ENCODE assay signal across 8 cellular contexts in genomic region chr15:89089316-89090230, GRCh38. TPM values are rescaled to one million over a fixed set of nuclear protein-coding genes. Genes with fewer than 3 reads are reported as not detected.
DNase-seq lines count a peak whose midpoint lies in the region; ATAC-seq and TF ChIP-seq lines count a peak whose summit lies in the region.

No MANE protein-coding gene starts in this region.

- peaks cover 41% of the 10 kb centered on the region for H3K4me1 ChIP-seq in CD4-positive, CD25-positive, alpha-beta regulatory T cell (ENCODE audit: control insufficient read depth, insufficient read depth, low read length, poor library complexity, severe bottlenecking)
- H3K4me1 ChIP-seq in MM.1S (ENCODE audit: low read length) = peaks cover 22% of the 10 kb centered on the region
- H3K4me1 ChIP-seq in naive thymus-derived CD4-positive, alpha-beta T cell (ENCODE audit: control insufficient read depth in 2 of 2, insufficient read depth in 2 of 2, low read length in 2 of 2) = peaks cover 26 to 29% of the 10 kb centered on the region in 2 donors

- no peaks in the 10 kb centered on the region for H3K9me3 ChIP-seq in CD4-positive, CD25-positive, alpha-beta regulatory T cell (ENCODE audit: control insufficient read depth in 2 of 2, low read length in 2 of 2)
- no peaks in the 10 kb centered on the region for H3K9me3 ChIP-seq in MM.1S (replicated peaks; ENCODE audit: insufficient read depth, low read length)
- H3K9me3 ChIP-seq in naive thymus-derived CD4-positive, alpha-beta T cell (ENCODE audit: control insufficient read depth in 2 of 3, low read length in 3 of 3) = no peaks in the 10 kb centered on the region

- no peak overlapping the region for H3K4me3 Mint-ChIP-seq in CD4-positive, CD25-positive, alpha-beta regulatory T cell
- no peak overlapping the region for H3K4me3 Mint-ChIP-seq in naive thymus-derived CD4-positive, alpha-beta T cell

- peak overlapping the region; percentile 85 for H3K4me3 ChIP-seq in CD4-positive, CD25-positive, alpha-beta regulatory T cell (ENCODE audit: low read depth, low read length)
- H3K4me3 ChIP-seq in MM.1S (ENCODE audit: low read length) = peak overlapping the region; percentile 94
- H3K4me3 ChIP-seq in naive thymus-derived CD4-positive, alpha-beta T cell (ENCODE audit: low read length) = peak overlapping the region; percentile 78

- intact Hi-C loops in naive thymus-derived CD4-positive, alpha-beta T cell (cut with micrococcal nuclease) = loop anchor here (1.0 to 10.0 kb wide), 9 partner anchors 32 to 622 kb away; partner anchors contain the start of genes AEN (in 2 of the 2), HAPLN3 (in 1 of the 2), MRPL46 (in 1 of the 2) and MRPS11 (in 1 of the 2)

- H3K27ac ChIP-seq in CD4-positive, CD25-positive, alpha-beta regulatory T cell (ENCODE audit: insufficient read depth, low read length, poor library complexity, severe bottlenecking) = peak overlapping the region; percentile 81
- peak overlapping the region; percentile 5; the same call in 1 of the 2 replicates for H3K27ac ChIP-seq in MM.1S (ENCODE audit: low read length)
- peak overlapping the region; percentile 81 for H3K27ac ChIP-seq in naive thymus-derived CD4-positive, alpha-beta T cell (ENCODE audit: low read depth, low read length)

- CTCF ChIA-PET in naive thymus-derived CD4-positive, alpha-beta T cell (lab: Charles Lee) = interaction anchor here (0.8 to 2.0 kb wide), 7 partner anchors 32 to 194 kb away, joined by 3 to 8 read pairs (median 4); partner anchors contain the start of gene HAPLN3

- H3K36me3 Mint-ChIP-seq in CD4-positive, CD25-positive, alpha-beta regulatory T cell = peaks cover 11% of the 10 kb centered on the region
- H3K36me3 Mint-ChIP-seq in naive thymus-derived CD4-positive, alpha-beta T cell = peaks cover 5 to 15% (median 8%) of the 10 kb centered on the region in 5 donors

- peak in 1 of 3 donors; percentile 15 for DNase-seq in CD4-positive, CD25-positive, alpha-beta regulatory T cell
- no peak for DNase-seq in MM.1S
- DNase-seq in cerebellar cortex (ENCODE audit: low spot score) = peak; percentile 87
- DNase-seq in naive thymus-derived CD4-positive, alpha-beta T cell = no peak
- DNase-seq in epidermal melanocyte (ENCODE audit: insufficient read length, low spot score) = no peak
- no peak for DNase-seq in amygdala (lab: John Stamatoyannopoulos, UW)
- no peak for DNase-seq in middle frontal gyrus (ENCODE audit: extremely low spot score, low spot score)
- no peak for DNase-seq in AG08395 (ENCODE audit: low spot score)

- H3K9me3 Mint-ChIP-seq in CD4-positive, CD25-positive, alpha-beta regulatory T cell = no peaks in the 10 kb centered on the region
- H3K9me3 Mint-ChIP-seq in naive thymus-derived CD4-positive, alpha-beta T cell = no peaks in the 10 kb centered on the region

- peak overlapping the region; percentile 86 for H3K4me2 ChIP-seq in MM.1S (ENCODE audit: low read depth, low read length)

- H3K27me3 Mint-ChIP-seq in CD4-positive, CD25-positive, alpha-beta regulatory T cell = no peaks in the 10 kb centered on the region
- no peaks in the 10 kb centered on the region for H3K27me3 Mint-ChIP-seq in naive thymus-derived CD4-positive, alpha-beta T cell

- TF ChIP-seq CTCF in MM.1S (IDR thresholded peaks at IDR 0.05; ENCODE audit: low read length) = no peak

- no peaks in the 10 kb centered on the region for H3K27me3 ChIP-seq in CD4-positive, CD25-positive, alpha-beta regulatory T cell (ENCODE audit: control insufficient read depth, insufficient read depth, low read length)
- H3K27me3 ChIP-seq in MM.1S (replicated peaks; ENCODE audit: insufficient read depth, low read length) = no peaks in the 10 kb centered on the region
- no peaks in the 10 kb centered on the region for H3K27me3 ChIP-seq in naive thymus-derived CD4-positive, alpha-beta T cell (ENCODE audit: control insufficient read depth in 2 of 2, insufficient read depth in 2 of 2, low read length in 2 of 2)

- H4K20me1 ChIP-seq in MM.1S (ENCODE audit: insufficient read depth, low read length) = no peaks in the 10 kb centered on the region

- H3K9ac ChIP-seq in MM.1S (ENCODE audit: low read length) = peak overlapping the region; percentile 93; the same call in 1 of the 2 replicates

- POLR2A ChIA-PET in naive thymus-derived CD4-positive, alpha-beta T cell (lab: Charles Lee) = interaction anchor here (1.2 to 2.5 kb wide), 4 partner anchors 10 to 182 kb away, joined by 4 to 11 read pairs (median 8); no protein-coding TSS in a partner anchor

- H3K27ac Mint-ChIP-seq in CD4-positive, CD25-positive, alpha-beta regulatory T cell = peak overlapping the region; percentile 92 to 99 (median 98)
- H3K27ac Mint-ChIP-seq in naive thymus-derived CD4-positive, alpha-beta T cell = peak overlapping the region in 8 of 9 donors; percentile 90 to 100 (median 98)

- no peaks in the 10 kb centered on the region for H3K9me2 ChIP-seq in MM.1S (replicated peaks; ENCODE audit: insufficient read depth, low read length)

- H2AFZ ChIP-seq in MM.1S (ENCODE audit: low read length) = no peak overlapping the region

- peaks cover 19 to 53% (median 34%) of the 10 kb centered on the region in 4 donors for H3K4me1 Mint-ChIP-seq in CD4-positive, CD25-positive, alpha-beta regulatory T cell
- H3K4me1 Mint-ChIP-seq in naive thymus-derived CD4-positive, alpha-beta T cell = peaks cover 36 to 53% (median 45%) of the 10 kb centered on the region in 7 donors

- no peak for ATAC-seq in CD4-positive, CD25-positive, alpha-beta regulatory T cell (ENCODE audit: low read depth in 2 of 2)
- ATAC-seq in naive thymus-derived CD4-positive, alpha-beta T cell = no peak

- H3F3A ChIP-seq in MM.1S (ENCODE audit: insufficient read depth, low read length) = 0 out of 2 replicates have a peak, but pooled peaks cover 16% of the 10 kb centered on the region

- H3K79me2 ChIP-seq in MM.1S (ENCODE audit: low read length) = peaks cover 61% of the 10 kb centered on the region

- H3K36me3 ChIP-seq in CD4-positive, CD25-positive, alpha-beta regulatory T cell (ENCODE audit: control insufficient read depth, insufficient read depth, low read length) = no peaks in the 10 kb centered on the region
- H3K36me3 ChIP-seq in MM.1S (replicated peaks; ENCODE audit: insufficient read depth, low read length) = no peaks in the 10 kb centered on the region
- peaks cover 0 to 4% (median 0%) of the 10 kb centered on the region in 3 experiments for H3K36me3 ChIP-seq in naive thymus-derived CD4-positive, alpha-beta T cell (ENCODE audit: control insufficient read depth in 2 of 3, insufficient read depth in 3 of 3, low read length in 3 of 3)

RNA-seq across cellular contexts. Expression of gene ABHD2, which starts 1.3 kb away (rescaled TPM):
- 67.8 TPM for total RNA-seq in CD4-positive, CD25-positive, alpha-beta regulatory T cell
- polyA plus RNA-seq in CD4-positive, CD25-positive, alpha-beta regulatory T cell = 10 to 100 TPM; 18.7 to 30.2 (median 21.2) TPM
- 10 to 100 TPM; 43.6 to 85.0 (median 67.7) TPM for total RNA-seq in naive thymus-derived CD4-positive, alpha-beta T cell
- polyA plus RNA-seq in naive thymus-derived CD4-positive, alpha-beta T cell = 10 to 100 TPM; 19.4 to 21.9 TPM

Comparison
In these comparisons a context has a peak if more than half of its experiments do, and no peak if none do; other contexts are left out.
1. H3K27ac ChIP-seq: peak in every context shown above with its lines; median percentile 81 in CD4-positive, CD25-positive, alpha-beta regulatory T cell; 81 in naive thymus-derived CD4-positive, alpha-beta T cell; 5 in MM.1S.